Comparison of ENCODE assay signal across 17 cellular contexts in genomic region chr1:231985624-231986023, GRCh38.
"Had no signal": no experiment of that assay in that cellular context is flagged by ENCODE, and none has a peak within 500 bp of the region (broad histone marks: within the 10 kb centered on the region; RNA-seq: fewer than 3 reads in every experiment).

No MANE protein-coding gene starts in this region.

- H3K9me3 ChIP-seq: adrenal gland, heart left ventricle, right lobe of liver, stomach, testis had no signal

- ATAC-seq: heart left ventricle; natural killer cell treated with Interleukin-12 subunit alpha and Interleukin-12 subunit beta and Interleukin-15 and Interleukin-18, amount 100 ng/mL, for 72 hours; right lobe of liver had no signal

- H3K36me3 ChIP-seq: adrenal gland, cardiac muscle cell, heart left ventricle, right lobe of liver, stomach had no signal

- H3K4me1 Mint-ChIP-seq: activated B cell treated with CpG ODN at 0.5 μM for 24 hours; activated CD4-positive, alpha-beta T cell treated with anti-CD3 and anti-CD28 coated beads, Interleukin-2, amount 10 ng/mL, durations not matched to agents 24 days and 14 days had no signal

- H3K36me3 Mint-ChIP-seq: immature natural killer cell; natural killer cell treated with Interleukin-12 subunit alpha and Interleukin-12 subunit beta and Interleukin-15 and Interleukin-18, amount 100 ng/mL, for 72 hours had no signal

- H3K27ac ChIP-seq: cardiac muscle cell, right lobe of liver, stomach, testis had no signal

- H3K27me3 Mint-ChIP-seq: activated B cell treated with CpG ODN at 0.5 μM for 24 hours; activated CD4-positive, alpha-beta T cell treated with anti-CD3 and anti-CD28 coated beads, Interleukin-2, amount 10 ng/mL, durations not matched to agents 24 days and 14 days; activated naive CD4-positive, alpha-beta T cell treated with anti-CD3 and anti-CD28 coated beads, Interleukin-2, amount 50 U/mL, for 24 hours; natural killer cell treated with Interleukin-12 subunit alpha and Interleukin-12 subunit beta and Interleukin-15 and Interleukin-18, amount 100 ng/mL, for 72 hours had no signal

- H3K4me1 ChIP-seq: adrenal gland, right lobe of liver, testis had no signal

- DNase-seq: activated B cell treated with CpG ODN at 0.5 μM for 24 hours; activated CD4-positive, alpha-beta T cell treated with anti-CD3 and anti-CD28 coated beads, Interleukin-2, amount 10 ng/mL, durations not matched to agents 24 days and 14 days; activated effector memory CD4-positive, alpha-beta T cell treated with Interleukin-2 at 50 U/mL for 16 hours; activated T-cell treated with anti-CD3 and anti-CD28 coated beads for 4 hours; adrenal gland; dorsolateral prefrontal cortex; endodermal cell; heart left ventricle; immature natural killer cell; right lobe of liver; stomach; testis had no signal

- H3K9me3 Mint-ChIP-seq: activated B cell treated with CpG ODN at 0.5 μM for 24 hours; activated CD4-positive, alpha-beta T cell treated with anti-CD3 and anti-CD28 coated beads, Interleukin-2, amount 10 ng/mL, durations not matched to agents 24 days and 14 days; activated naive CD4-positive, alpha-beta T cell treated with anti-CD3 and anti-CD28 coated beads, Interleukin-2, amount 50 U/mL, for 24 hours; endodermal cell; immature natural killer cell; natural killer cell treated with Interleukin-12 subunit alpha and Interleukin-12 subunit beta and Interleukin-15 and Interleukin-18, amount 100 ng/mL, for 72 hours; T-helper 2 cell treated with Interferon-gamma antibody and Interleukin-4, amounts not matched to agents 5 μg/mL and 100 μg/mL, for 36 hours had no signal

- H3K4me3 Mint-ChIP-seq: activated B cell treated with CpG ODN at 0.5 μM for 24 hours; activated CD4-positive, alpha-beta T cell treated with anti-CD3 and anti-CD28 coated beads, Interleukin-2, amount 10 ng/mL, durations not matched to agents 24 days and 14 days; activated naive CD4-positive, alpha-beta T cell treated with anti-CD3 and anti-CD28 coated beads, Interleukin-2, amount 50 U/mL, for 24 hours; endodermal cell; immature natural killer cell; natural killer cell treated with Interleukin-12 subunit alpha and Interleukin-12 subunit beta and Interleukin-15 and Interleukin-18, amount 100 ng/mL, for 72 hours; T-helper 2 cell treated with Interferon-gamma antibody and Interleukin-4, amounts not matched to agents 5 μg/mL and 100 μg/mL, for 36 hours had no signal

- H3K27ac Mint-ChIP-seq: activated B cell treated with CpG ODN at 0.5 μM for 24 hours; activated CD4-positive, alpha-beta T cell treated with anti-CD3 and anti-CD28 coated beads, Interleukin-2, amount 10 ng/mL, durations not matched to agents 24 days and 14 days; activated naive CD4-positive, alpha-beta T cell treated with anti-CD3 and anti-CD28 coated beads, Interleukin-2, amount 50 U/mL, for 24 hours; endodermal cell; immature natural killer cell; natural killer cell treated with Interleukin-12 subunit alpha and Interleukin-12 subunit beta and Interleukin-15 and Interleukin-18, amount 100 ng/mL, for 72 hours; progenitor cell of endocrine pancreas; T-helper 2 cell treated with Interferon-gamma antibody and Interleukin-4, amounts not matched to agents 5 μg/mL and 100 μg/mL, for 36 hours had no signal

- H3K27me3 ChIP-seq: adrenal gland, cardiac muscle cell, dorsolateral prefrontal cortex, heart left ventricle, right lobe of liver, stomach, testis had no signal

- H3K4me3 ChIP-seq: adrenal gland, cardiac muscle cell, dorsolateral prefrontal cortex, heart left ventricle, right lobe of liver, stomach, testis had no signal
